ENCODE assay signal across 1 cellular context in genomic region chr1:119140177-119141019, GRCh38.
TF ChIP-seq lines count a peak whose summit lies in the region.

WARS2 (minus strand) TSS chr1:119140653; CDS start chr1:119140644, 9 bp downstream.

TF ChIP-seq in WTC11, 78 proteins besides CTCF, POLR2A, EP300 and RAD21 (continued from another document):
- no peak for TF ChIP-seq IRF2 (CRISPR knock-in tag; IDR thresholded peaks at IDR 0.05; ENCODE audit: borderline replicate concordance, low read depth)
